In genomic region chr17:81930142-81931125, GRCh38 we compare ENCODE assay signal across 17 cellular contexts. TPM values are rescaled to one million over a fixed set of nuclear protein-coding genes. Genes with fewer than 3 reads are reported as not detected.
DNase-seq lines count a peak whose midpoint lies in the region; ATAC-seq and TF ChIP-seq lines count a peak whose summit lies in the region.
"Had no signal": no experiment of that assay in that cellular context is flagged by ENCODE, and none has a peak within 500 bp of the region (broad histone marks: within the 10 kb centered on the region; RNA-seq: fewer than 3 reads in every experiment).

No MANE protein-coding gene starts in this region.

- WGBS in liver = 65% methylated on average over 20 of the region's 20 CpGs

- H3K4me3 ChIP-seq in liver (ENCODE audit: low read depth in 1 of 3, low read length in 3 of 3) = no peak overlapping the region

- in situ Hi-C loops in ACHN (cut with HindIII; ENCODE audit: low pct_ligation_motif_present, low pct_unique_long_range_greater_than_20kb, low sequenced_read_pairs) (no loop called here), GM13976 (cut with MboI; ENCODE audit: low sequenced_read_pairs, unreplicated experiment) (no loop called here), SK-MEL-5 (cut with HindIII; ENCODE audit: low pct_unique_long_range_greater_than_20kb, low sequenced_read_pairs) (no loop called here)

- no peaks in the 10 kb centered on the region for H3K9me3 ChIP-seq in liver (ENCODE audit: control insufficient read depth in 4 of 4, low read length in 3 of 4)

- H3K36me3 ChIP-seq in liver (ENCODE audit: control insufficient read depth in 4 of 4, insufficient read depth in 3 of 4, low read depth in 1 of 4, low read length in 3 of 4) = no peaks in the 10 kb centered on the region

- no peak for ATAC-seq in GM18870 (IDR thresholded peaks at IDR 0.05; ENCODE audit: unreplicated experiment)

- H3K27me3 ChIP-seq in liver (ENCODE audit: control insufficient read depth in 4 of 4, insufficient read depth in 4 of 4, low read length in 3 of 4) = no peaks in the 10 kb centered on the region

- no peak for TF ChIP-seq RAD21 in liver (IDR thresholded peaks at IDR 0.05)

- H3K27ac ChIP-seq in liver (ENCODE audit: low read depth in 1 of 2, low read length in 2 of 2) = no peak overlapping the region

- H3K9ac ChIP-seq in liver (ENCODE audit: low read depth in 1 of 2, low read length in 2 of 2) = no peak overlapping the region

- TF ChIP-seq CTCF in GM13976 (IDR thresholded peaks at IDR 0.05; ENCODE audit: borderline replicate concordance, control extremely low read depth, extremely low read depth, insufficient read depth, missing control alignments) = no peak
- TF ChIP-seq CTCF in liver (IDR thresholded peaks at IDR 0.05; ENCODE audit: low read depth, low read length, missing input control) = no peak

- H3K4me1 ChIP-seq in liver (ENCODE audit: control insufficient read depth in 4 of 4, insufficient read depth in 4 of 4, low read length in 3 of 4) = peaks cover 9 to 38% (median 17%) of the 10 kb centered on the region in 4 donors

- peak; percentile 41 for DNase-seq in ACHN
- peak; percentile 58 for DNase-seq in GM13976 (ENCODE audit: low spot score)
- DNase-seq in SK-MEL-5 (ENCODE audit: low read depth, low spot score) = peak; percentile 40
- DNase-seq in NCI-H526 (lab: John Stamatoyannopoulos, UW) = no peak
- DNase-seq in NCI-H1436 (lab: John Stamatoyannopoulos, UW) = no peak
- DNase-seq in germinal center (ENCODE audit: low spot score) = no peak
- DNase-seq: NCI-H1105 treated with DMSO at 0.1 percent for 48 hours; NCI-H526 treated with DMSO at 0.1 percent for 48 hours; SIG-M5; stimulated activated CD4-positive, alpha-beta T cell treated with anti-CD3 and anti-CD28 coated beads, Interleukin-4, amount 100 ng/mL, for 24 hours; stimulated activated naive CD4-positive, alpha-beta T cell treated with Interleukin-2 at 50 U/mL for 16 hours had no signal

TF ChIP-seq in liver, 16 proteins besides CTCF, POLR2A, EP300 and RAD21:
- peak; percentile 78 to 96 for TF ChIP-seq HNF4A (conservative IDR thresholded peaks at IDR 0.05)
- peak; percentile 70 for TF ChIP-seq SP1 (IDR thresholded peaks at IDR 0.05)
- no peak for TF ChIP-seq NR2F2 (IDR thresholded peaks at IDR 0.05)
- no peak for TF ChIP-seq TAF1 (conservative IDR thresholded peaks at IDR 0.05)
- no peak for TF ChIP-seq GABPA (IDR thresholded peaks at IDR 0.05 in 1 of 2, conservative IDR thresholded peaks at IDR 0.05 in 1 of 2)
- TF ChIP-seq ZBTB33 (IDR thresholded peaks at IDR 0.05) = no peak
- TF ChIP-seq ATF3 (IDR thresholded peaks at IDR 0.05) = no peak
- TF ChIP-seq YY1 (IDR thresholded peaks at IDR 0.05) = no peak
- no peak for TF ChIP-seq EGR1 (IDR thresholded peaks at IDR 0.05; ENCODE audit: low read depth in 2 of 2)
- TF ChIP-seq RXRA (IDR thresholded peaks at IDR 0.05) = peak in 1 of 2 donors; percentile 82
- no peak for TF ChIP-seq FOXA2 (IDR thresholded peaks at IDR 0.05)
- TF ChIP-seq JUND (IDR thresholded peaks at IDR 0.05) = no peak
- TF ChIP-seq MAX (IDR thresholded peaks at IDR 0.05) = no peak
- peak; percentile 99 for TF ChIP-seq REST (IDR thresholded peaks at IDR 0.05)
- no peak for TF ChIP-seq FOXA1 (IDR thresholded peaks at IDR 0.05)
- peak; percentile 85 for TF ChIP-seq HNF4G (IDR thresholded peaks at IDR 0.05)

RNA-seq across cellular contexts. Expression of gene MAFG, which starts 2.9 kb away (rescaled TPM):
- 73.1 and 73.9 TPM in 2 replicates for total RNA-seq in SK-MEL-5 (2014; rRNA removed; shearing (Covaris generic))
- 87.7 and 103 TPM in 2 replicates for polyA plus RNA-seq in SK-MEL-5 (2015; cell fraction: cytosol; rRNA removed)
- polyA plus RNA-seq in SK-MEL-5 (2015; cell fraction: nucleus; rRNA removed) = 208 and 264 TPM in 2 replicates
- 10 to 100 TPM; 11.7 to 17.0 TPM for total RNA-seq in liver
- 1 to 10 TPM; 3.0 to 6.1 TPM for polyA plus RNA-seq in liver

RNA-seq across cellular contexts. Expression of gene PYCR1, which starts 6.7 kb away (rescaled TPM):
- 335 and 351 TPM in 2 replicates for total RNA-seq in SK-MEL-5 (2014; rRNA removed; shearing (Covaris generic))
- 576 and 620 TPM in 2 replicates for polyA plus RNA-seq in SK-MEL-5 (2015; cell fraction: cytosol; rRNA removed)
- 503 and 634 TPM in 2 replicates for polyA plus RNA-seq in SK-MEL-5 (2015; cell fraction: nucleus; rRNA removed)
- total RNA-seq in liver = 10 to 100 TPM; 10.4 to 14.1 TPM
- polyA plus RNA-seq in liver = 1 to 10 TPM; 5.0 to 5.1 TPM
- polyA plus RNA-seq: CD14-positive monocyte had no signal

RNA-seq across cellular contexts. Expression of gene SIRT7, which starts 12.5 kb away (rescaled TPM):
- total RNA-seq in SK-MEL-5 (2014; rRNA removed; shearing (Covaris generic)) = 23.6 and 24.7 TPM in 2 replicates
- polyA plus RNA-seq in SK-MEL-5 (2015; cell fraction: cytosol; rRNA removed) = 36.4 and 38.9 TPM in 2 replicates
- 254 and 490 TPM in 2 replicates for polyA plus RNA-seq in SK-MEL-5 (2015; cell fraction: nucleus; rRNA removed)
- total RNA-seq in liver = 10 to 100 TPM; 13.5 to 16.5 TPM
- 1 to 10 TPM; 7.1 to 9.4 TPM for polyA plus RNA-seq in liver

RNA-seq across cellular contexts. Expression of gene MYADML2, which starts 16.6 kb away (rescaled TPM):
- not detected in 2 replicates for total RNA-seq in SK-MEL-5 (2014; rRNA removed; shearing (Covaris generic))
- polyA plus RNA-seq in SK-MEL-5 (2015; cell fraction: cytosol; rRNA removed) = not detected in 2 replicates
- polyA plus RNA-seq in SK-MEL-5 (2015; cell fraction: nucleus; rRNA removed) = not detected in 2 replicates
- not detected for total RNA-seq in liver
- not detected for polyA plus RNA-seq in liver
- total RNA-seq: HT1080, mucosa of gallbladder, renal cortical epithelial cell had no signal
- polyA plus RNA-seq: CD14-positive monocyte had no signal

RNA-seq across cellular contexts. Expression of gene PCYT2, which starts 19.2 kb away (rescaled TPM):
- total RNA-seq in SK-MEL-5 (2014; rRNA removed; shearing (Covaris generic)) = 86.6 and 105 TPM in 2 replicates
- polyA plus RNA-seq in SK-MEL-5 (2015; cell fraction: cytosol; rRNA removed) = 96.6 and 114 TPM in 2 replicates
- polyA plus RNA-seq in SK-MEL-5 (2015; cell fraction: nucleus; rRNA removed) = 274 and 320 TPM in 2 replicates
- 100 to 1,000 TPM in 1 of 2 donors, 10 to 100 TPM in 1; 86.0 to 101 TPM for total RNA-seq in liver
- polyA plus RNA-seq in liver = 10 to 100 TPM; 63.9 to 90.9 TPM

Comparison
In these comparisons a context has a peak if more than half of its experiments do, and no peak if none do; other contexts are left out.
1. DNase-seq: peak in ACHN (single experiment), GM13976 (single experiment) and SK-MEL-5 (single experiment); none in NCI-H526 (0 of 2), NCI-H1436 (single experiment) and germinal center (single experiment).
2. RNA of gene PYCR1, which starts 6.7 kb away (total RNA-seq): 335 to 351 TPM in SK-MEL-5; 10.4 to 14.1 TPM in liver; every median in the first group is over 10 times any median in the second.